8 cellular contexts compared by ENCODE assay signal in the genomic region with DNA sequence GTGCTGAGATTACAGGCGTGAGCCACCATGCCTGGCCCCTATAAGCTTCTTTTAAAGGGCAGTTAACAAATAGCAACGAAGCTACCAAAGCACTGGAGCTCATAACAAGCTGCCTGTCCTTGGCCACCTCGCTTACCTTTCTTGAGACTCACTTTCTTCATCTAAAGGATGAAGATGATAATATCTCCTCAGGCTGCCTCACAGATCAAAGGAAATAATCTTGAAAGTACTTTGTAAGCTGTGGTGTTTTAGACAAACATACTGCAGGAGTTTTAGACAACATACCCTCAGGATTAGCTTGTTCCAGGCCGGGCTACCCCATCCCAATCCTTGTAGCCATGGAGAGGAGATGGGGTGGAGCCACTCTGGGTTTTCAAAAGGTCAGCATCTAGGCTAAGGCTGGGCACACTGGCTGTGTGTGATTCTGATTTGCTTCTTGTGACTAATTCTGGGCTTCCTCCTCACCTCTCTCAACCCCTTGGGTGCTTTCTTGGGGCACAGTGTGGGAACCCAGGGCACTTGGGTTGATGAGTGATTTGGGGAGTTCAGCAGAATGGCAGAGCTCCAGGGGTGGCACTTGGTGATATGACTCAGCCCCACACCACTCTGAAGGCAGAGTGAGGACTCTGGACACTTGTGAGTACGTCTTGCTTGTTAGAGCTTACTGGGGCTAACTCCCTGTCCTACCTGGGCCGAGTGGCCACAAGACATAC. TPM values are rescaled to one million over a fixed set of nuclear protein-coding genes. Genes with fewer than 3 reads are reported as not detected.
DNase-seq lines count a peak whose midpoint lies in the region; ATAC-seq and TF ChIP-seq lines count a peak whose summit lies in the region.

No MANE protein-coding gene starts in this region.

- H3K27me3 ChIP-seq in dorsolateral prefrontal cortex: peaks cover 0 to 24% (median 11%) of the 10 kb centered on the region in 45 donors
- peaks cover 0 to 29% (median 19%) of the 10 kb centered on the region in 7 donors for H3K27me3 ChIP-seq in spleen (replicated peaks in 1 of 7)

- no peaks in the 10 kb centered on the region for H3K9me3 ChIP-seq in spleen

- no peaks in the 10 kb centered on the region for H3K36me3 Mint-ChIP-seq in activated CD4-positive, alpha-beta T cell treated with anti-CD3 and anti-CD28 coated beads, Interleukin-2, amount 10 ng/mL, durations not matched to agents 24 days and 14 days (ENCODE audit: low read depth)

- peaks cover 8 to 16% (median 11%) of the 10 kb centered on the region in 6 donors for H3K4me1 ChIP-seq in spleen

- no peaks in the 10 kb centered on the region for H3K9me3 Mint-ChIP-seq in activated CD4-positive, alpha-beta T cell treated with anti-CD3 and anti-CD28 coated beads, Interleukin-2, amount 10 ng/mL, durations not matched to agents 24 days and 14 days

- TF ChIP-seq CTCF in dorsolateral prefrontal cortex (IDR thresholded peaks at IDR 0.05 in 54 of 56, conservative IDR thresholded peaks at IDR 0.05 in 2 of 56; ENCODE audit: low read depth in 1 of 56, partially characterized antibody in 56 of 56): no peak
- no peak for TF ChIP-seq CTCF in spleen (IDR thresholded peaks at IDR 0.05 in 8 of 11, conservative IDR thresholded peaks at IDR 0.05 in 3 of 11)

- intact Hi-C loops in activated CD4-positive, alpha-beta T cell treated with anti-CD3 and anti-CD28 coated beads, Interleukin-2, amount 10 ng/mL, durations not matched to agents 24 days and 14 days (cut with micrococcal nuclease): loop anchor here (1.0 kb wide), 1 partner anchor 11 kb away; no protein-coding TSS in a partner anchor
- intact Hi-C loops in dorsolateral prefrontal cortex (cut with DNase I) (no loop called here), spleen (cut with DNase I; ENCODE audit: low total_unique reads) (no loop called here)

- H3K4me3 ChIP-seq in dorsolateral prefrontal cortex: no peak overlapping the region
- H3K4me3 ChIP-seq in spleen: no peak overlapping the region

- 70 to 78% (median 72%) methylated on average over 6 of the region's 6 CpGs for WGBS in spleen, 5 donors

- H3K27ac Mint-ChIP-seq in activated CD4-positive, alpha-beta T cell treated with anti-CD3 and anti-CD28 coated beads, Interleukin-2, amount 10 ng/mL, durations not matched to agents 24 days and 14 days: no peak overlapping the region

- ATAC-seq in GM18907 (IDR thresholded peaks at IDR 0.05; ENCODE audit: unreplicated experiment) (peak; percentile 85), HG02938 (IDR thresholded peaks at IDR 0.05; ENCODE audit: unreplicated experiment) (peak; percentile 52)

- peak; percentile 53 for DNase-seq in activated CD4-positive, alpha-beta T cell treated with anti-CD3 and anti-CD28 coated beads, Interleukin-2, amount 10 ng/mL, durations not matched to agents 24 days and 14 days
- DNase-seq in stimulated activated CD4-positive, alpha-beta T cell treated with anti-CD3 and anti-CD28 coated beads, Interleukin-2, amount 100 ng/mL, for 4 hours (ENCODE audit: low read depth): peak; percentile 26
- DNase-seq in NCI-H128 (lab: John Stamatoyannopoulos, UW; ENCODE audit: unreplicated experiment) (no peak), dorsolateral prefrontal cortex (no peak), NCI-H69 (lab: John Stamatoyannopoulos, UW) (no peak), spleen (no peak)

- H3K36me3 ChIP-seq in spleen: no peaks in the 10 kb centered on the region

- peaks cover 50% of the 10 kb centered on the region for H3K27me3 Mint-ChIP-seq in activated CD4-positive, alpha-beta T cell treated with anti-CD3 and anti-CD28 coated beads, Interleukin-2, amount 10 ng/mL, durations not matched to agents 24 days and 14 days

- no peak for TF ChIP-seq POLR2A in spleen (IDR thresholded peaks at IDR 0.05)

- H3K4me3 Mint-ChIP-seq in activated CD4-positive, alpha-beta T cell treated with anti-CD3 and anti-CD28 coated beads, Interleukin-2, amount 10 ng/mL, durations not matched to agents 24 days and 14 days: no peak overlapping the region

- H3K4me1 Mint-ChIP-seq in activated CD4-positive, alpha-beta T cell treated with anti-CD3 and anti-CD28 coated beads, Interleukin-2, amount 10 ng/mL, durations not matched to agents 24 days and 14 days: peaks cover 8% of the 10 kb centered on the region

- H3K27ac ChIP-seq in dorsolateral prefrontal cortex (no peak overlapping the region), spleen (peak overlapping the region in 1 of 8 donors; percentile 48)

RNA-seq across cellular contexts. Expression of a gene that starts 5.2 kb away (rescaled TPM):
- not detected in 2 replicates for total RNA-seq in activated CD4-positive, alpha-beta T cell treated with anti-CD3 and anti-CD28 coated beads, Interleukin-2, amount 10 ng/mL, durations not matched to agents 24 days and 14 days
- total RNA-seq in dorsolateral prefrontal cortex (under 1 TPM in 4 of 120 experiments, not detected in 116; 0.46 to 0.87 (median 0.57) TPM), spleen (1 to 10 TPM in 1 of 7 donors, under 1 TPM in 4, not detected in 2; 0.50 to 3.6 (median 0.80) TPM)
- polyA plus RNA-seq in spleen: under 1 TPM; 0.09 to 0.38 (median 0.14) TPM

RNA-seq across cellular contexts. Expression of a gene that starts 16.7 kb away (rescaled TPM):
- total RNA-seq in activated CD4-positive, alpha-beta T cell treated with anti-CD3 and anti-CD28 coated beads, Interleukin-2, amount 10 ng/mL, durations not matched to agents 24 days and 14 days: not detected in 2 replicates
- total RNA-seq in dorsolateral prefrontal cortex: 1 to 10 TPM in 98 of 120 experiments, under 1 TPM in 22; 0.41 to 4.8 (median 1.7) TPM
- 1 to 10 TPM in 1 of 7 donors, under 1 TPM in 3, not detected in 3; 0.32 to 1.4 (median 0.72) TPM for total RNA-seq in spleen
- under 1 TPM; 0.39 to 0.42 (median 0.39) TPM for polyA plus RNA-seq in spleen

Comparison
In these comparisons a context has a peak if more than half of its experiments do, and no peak if none do; other contexts are left out.
1. DNase-seq: peak in activated CD4-positive, alpha-beta T cell treated with anti-CD3 and anti-CD28 coated beads, Interleukin-2, amount 10 ng/mL, durations not matched to agents 24 days and 14 days (single experiment) and stimulated activated CD4-positive, alpha-beta T cell treated with anti-CD3 and anti-CD28 coated beads, Interleukin-2, amount 100 ng/mL, for 4 hours (single experiment); none in NCI-H128 (single experiment), dorsolateral prefrontal cortex (0 of 10), NCI-H69 (single experiment) and spleen (single experiment).